In the genomic region with DNA sequence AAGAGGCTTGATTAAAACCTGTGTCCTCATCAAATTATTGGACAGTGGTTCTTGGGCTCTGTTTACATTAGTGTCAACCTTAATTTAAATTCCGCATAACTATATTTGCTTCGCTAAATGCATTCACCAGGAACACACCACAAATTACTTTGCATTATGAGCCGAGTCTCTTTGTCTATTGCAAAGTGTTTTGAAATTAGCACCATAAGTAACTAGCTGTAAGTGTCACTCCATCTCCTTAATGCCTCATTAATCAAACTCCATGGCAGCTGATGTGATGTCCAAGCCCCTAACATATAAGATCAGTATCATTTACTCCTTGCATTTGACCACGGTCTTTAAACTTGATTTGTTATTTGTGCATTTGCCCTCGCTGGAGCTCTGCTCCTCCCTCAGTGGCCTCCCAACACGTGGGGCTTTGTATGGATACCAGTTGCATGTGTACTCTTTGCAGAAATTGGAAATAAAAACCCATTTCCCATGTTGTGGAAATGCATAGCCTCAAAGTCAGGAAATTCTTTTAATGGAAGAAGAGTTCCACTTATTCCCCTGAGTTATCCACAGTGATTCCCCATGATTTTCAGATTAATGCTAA, we compare ENCODE assay signal across 26 cellular contexts. TPM values are rescaled to one million over a fixed set of nuclear protein-coding genes. Genes with fewer than 3 reads are reported as not detected.
A peak's percentile ranks its signal among the peaks of the same experiment; 100 is the strongest.
DNase-seq lines count a peak whose midpoint lies in the region; ATAC-seq and TF ChIP-seq lines count a peak whose summit lies in the region.
"Had no signal": no experiment of that assay in that cellular context is flagged by ENCODE, and none has a peak within 500 bp of the region (broad histone marks: within the 10 kb centered on the region; RNA-seq: fewer than 3 reads in every experiment).

No MANE protein-coding gene starts in this region.

- DNase-seq in GM23338 (ENCODE audit: low spot score) (no peak), NCI-H146 treated with DMSO at 0.1 percent for 48 hours (lab: John Stamatoyannopoulos, UW; ENCODE audit: unreplicated experiment) (peak; percentile 47), NCI-H748 treated with DMSO at 0.1 percent for 48 hours (lab: John Stamatoyannopoulos, UW) (peak; percentile 51), left kidney (ENCODE audit: low read depth, low spot score) (peak; percentile 55), occipital lobe (lab: John Stamatoyannopoulos, UW) (no peak), dermis blood vessel endothelial cell (no peak), KBM-7 (no peak), colonic mucosa (no peak)
- DNase-seq: CD4-positive, CD25-positive, alpha-beta regulatory T cell; H7; MG63; NCI-H1105 treated with DMSO at 0.1 percent for 48 hours; NCI-H187; NCI-H2227 treated with DMSO at 0.1 percent for 48 hours; NCI-H526 treated with DMSO at 0.1 percent for 48 hours; NK-92 treated with Interleukin-12 subunit alpha and Interleukin-12 subunit beta, amount 100 ng/mL, for 24 hours; Peyer's patch; SHP77 treated with DMSO at 0.1 percent for 48 hours; SW 1271 had no signal

- H3K27ac ChIP-seq in GM23338 (ENCODE audit: low read depth) (no peak overlapping the region), colonic mucosa (no peak overlapping the region)
- H3K27ac ChIP-seq: BLaER1, Peyer's patch, SK-N-MC had no signal

- no peak for ATAC-seq in GM23338
- ATAC-seq: K562 had no signal

- no peak overlapping the region for H3K4me3 ChIP-seq in GM23338
- H3K4me3 ChIP-seq in colonic mucosa = no peak overlapping the region
- H3K4me3 ChIP-seq: BLaER1, K562, MG63, Peyer's patch, SK-N-MC had no signal

- H3K36me3 ChIP-seq in GM23338 (ENCODE audit: insufficient read depth) = no peaks in the 10 kb centered on the region
- H3K36me3 ChIP-seq in colonic mucosa = no peaks in the 10 kb centered on the region
- H3K36me3 ChIP-seq: BLaER1, MG63, Peyer's patch had no signal

- H3K79me2 ChIP-seq in GM23338 (replicated peaks; ENCODE audit: insufficient read depth) = no peaks in the 10 kb centered on the region

- H3K4me3 Mint-ChIP-seq in GM23338 = no peak overlapping the region
- H3K4me3 Mint-ChIP-seq: CD4-positive, CD25-positive, alpha-beta regulatory T cell; T-helper 1 cell treated with Interleukin-12 subunit alpha and Interleukin-12 subunit beta and Interleukin-4 antibody, amounts not matched to agents 30 μg/mL and 1 μg/mL, for 36 hours had no signal

- no peak overlapping the region for H3K27ac Mint-ChIP-seq in GM23338
- H3K27ac Mint-ChIP-seq: CD4-positive, CD25-positive, alpha-beta regulatory T cell; T-helper 1 cell treated with Interleukin-12 subunit alpha and Interleukin-12 subunit beta and Interleukin-4 antibody, amounts not matched to agents 30 μg/mL and 1 μg/mL, for 36 hours had no signal

- H3K36me3 Mint-ChIP-seq in GM23338 (ENCODE audit: low read depth) = no peaks in the 10 kb centered on the region
- H3K36me3 Mint-ChIP-seq: CD4-positive, CD25-positive, alpha-beta regulatory T cell had no signal

- H3K27me3 Mint-ChIP-seq in GM23338 (ENCODE audit: insufficient read depth, low read depth, poor library complexity) = peaks cover 95% of the 10 kb centered on the region

- intact Hi-C loops in colonic mucosa (cut with DNase I) = no loop called here

- H3F3A ChIP-seq in GM23338 (replicated peaks; ENCODE audit: low read depth) = peaks cover 21% of the 10 kb centered on the region; the same call in 1 of the 2 replicates

- H3K9me3 Mint-ChIP-seq in GM23338 = no peaks in the 10 kb centered on the region
- H3K9me3 Mint-ChIP-seq: T-helper 1 cell treated with Interleukin-12 subunit alpha and Interleukin-12 subunit beta and Interleukin-4 antibody, amounts not matched to agents 30 μg/mL and 1 μg/mL, for 36 hours had no signal

- H3K9ac ChIP-seq in colonic mucosa (ENCODE audit: low read depth in 2 of 2, low read length in 2 of 2) = no peak overlapping the region
- H3K9ac ChIP-seq: BLaER1 had no signal

- H4K20me1 ChIP-seq in GM23338 (replicated peaks; ENCODE audit: insufficient read depth) = peaks cover 41% of the 10 kb centered on the region

- H3K27me3 ChIP-seq in GM23338 (ENCODE audit: insufficient read depth) = peaks cover 100% of the 10 kb centered on the region
- no peaks in the 10 kb centered on the region for H3K27me3 ChIP-seq in colonic mucosa
- H3K27me3 ChIP-seq: MG63, Peyer's patch had no signal

- H3K4me1 Mint-ChIP-seq in GM23338 = peaks cover 82% of the 10 kb centered on the region
- H3K4me1 Mint-ChIP-seq: CD4-positive, CD25-positive, alpha-beta regulatory T cell had no signal

- in situ Hi-C loops in KBM-7 (cut with MboI; ENCODE audit: low pct_unique_long_range_greater_than_20kb, low sequenced_read_pairs) = no loop called here

- H2AFZ ChIP-seq in GM23338 = no peak overlapping the region

- no peaks in the 10 kb centered on the region for H3K9me3 ChIP-seq in colonic mucosa
- H3K9me3 ChIP-seq: MG63 had no signal

- no peak for TF ChIP-seq CTCF in GM23338 (conservative IDR thresholded peaks at IDR 0.05; ENCODE audit: low read depth in 2 of 2)
- no peak for TF ChIP-seq CTCF in colonic mucosa (IDR thresholded peaks at IDR 0.05)

- peaks cover 2% of the 10 kb centered on the region; the same call in 1 of the 2 replicates for H3K9me2 ChIP-seq in GM23338 (ENCODE audit: insufficient read depth)

- no peak overlapping the region for H3K4me2 ChIP-seq in GM23338
- H3K4me2 ChIP-seq: BLaER1 had no signal

- H3K4me1 ChIP-seq in GM23338 (ENCODE audit: insufficient read depth) (peaks cover 92% of the 10 kb centered on the region), colonic mucosa (no peaks in the 10 kb centered on the region)
- H3K4me1 ChIP-seq: Peyer's patch had no signal

TF ChIP-seq in GM23338, 12 proteins besides CTCF, POLR2A, EP300 and RAD21:
- no peak for TF ChIP-seq NANOG (IDR thresholded peaks at IDR 0.05; ENCODE audit: borderline replicate concordance)
- TF ChIP-seq EZH2 (IDR thresholded peaks at IDR 0.05; ENCODE audit: low read depth, unreplicated experiment) = peak; percentile 40

RNA-seq across cellular contexts. Expression of a gene that starts 24.6 kb away (rescaled TPM):
- not detected in 2 replicates for total RNA-seq in GM23338 (2014; rRNA removed; shearing (Covaris generic))
- polyA plus RNA-seq in GM23338 (2016; fragmentation: Nextera tagmentation; extraction: Ambion mirVana) = not detected in 2 replicates
- total RNA-seq in occipital lobe (not detected), dermis blood vessel endothelial cell (not detected in 2 replicates), colonic mucosa (10 to 100 TPM; 27.9 to 29.1 TPM)
- total RNA-seq: CD4-positive, CD25-positive, alpha-beta regulatory T cell; LHCN-M2; NCI-H460 had no signal
- polyA plus RNA-seq: AG04450; CD4-positive, CD25-positive, alpha-beta regulatory T cell had no signal

Comparison
In these comparisons a context has a peak if more than half of its experiments do, and no peak if none do; other contexts are left out.
1. DNase-seq: peak in NCI-H146 treated with DMSO at 0.1 percent for 48 hours (single experiment), NCI-H748 treated with DMSO at 0.1 percent for 48 hours (single experiment) and left kidney (single experiment); none in GM23338 (single experiment), occipital lobe (single experiment), dermis blood vessel endothelial cell (single experiment), KBM-7 (single experiment) and colonic mucosa (single experiment).
2. RNA of a gene that starts 24.6 kb away (total RNA-seq): 27.9 to 29.1 TPM in colonic mucosa; not detected in GM23338, not detected in occipital lobe (single experiment) and not detected in dermis blood vessel endothelial cell; every median in the first group is over 10 times any median in the second.